ENCODE assay signal across 1 cellular context in the genomic region with DNA sequence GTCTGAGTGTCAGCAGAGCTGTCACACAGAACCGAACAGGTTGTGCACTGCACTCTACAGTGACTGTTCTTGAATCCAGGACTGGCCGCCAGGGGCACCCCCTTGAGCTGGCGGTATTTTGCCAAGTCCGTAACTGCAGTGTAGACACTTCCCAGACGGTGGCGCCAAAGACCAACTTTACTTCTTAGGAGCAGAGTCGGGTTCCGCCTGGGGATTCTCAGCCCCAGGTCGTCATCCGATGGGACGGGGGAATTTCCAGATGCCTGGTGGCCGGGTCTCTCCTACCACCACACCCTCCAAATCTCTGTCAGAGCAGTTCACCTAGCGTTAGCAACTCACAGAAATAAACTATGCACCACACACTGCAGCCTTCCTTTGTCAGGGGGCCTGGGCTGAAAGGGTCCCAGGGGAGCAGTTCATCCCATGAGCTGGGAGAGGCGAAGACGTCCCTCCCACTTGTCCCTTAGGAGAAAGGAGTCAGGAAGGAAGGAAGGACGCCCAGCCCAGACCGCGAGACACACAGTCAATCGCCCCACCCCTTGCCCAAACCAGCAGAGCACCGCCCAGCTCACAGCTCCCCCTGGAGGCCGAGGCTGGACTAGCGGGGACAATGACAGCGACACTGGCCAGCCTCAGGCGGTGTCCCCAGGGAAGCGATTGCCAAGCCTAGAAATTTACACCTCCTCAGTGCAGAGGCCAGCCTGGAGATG.
A peak's percentile ranks its signal among the peaks of the same experiment; 100 is the strongest.
TF ChIP-seq lines count a peak whose summit lies in the region.

No MANE protein-coding gene starts in this region.

TF ChIP-seq in K562, 482 proteins besides CTCF, POLR2A, EP300 and RAD21 (continued from another document and continues in another):
- TF ChIP-seq, protein P1, sequence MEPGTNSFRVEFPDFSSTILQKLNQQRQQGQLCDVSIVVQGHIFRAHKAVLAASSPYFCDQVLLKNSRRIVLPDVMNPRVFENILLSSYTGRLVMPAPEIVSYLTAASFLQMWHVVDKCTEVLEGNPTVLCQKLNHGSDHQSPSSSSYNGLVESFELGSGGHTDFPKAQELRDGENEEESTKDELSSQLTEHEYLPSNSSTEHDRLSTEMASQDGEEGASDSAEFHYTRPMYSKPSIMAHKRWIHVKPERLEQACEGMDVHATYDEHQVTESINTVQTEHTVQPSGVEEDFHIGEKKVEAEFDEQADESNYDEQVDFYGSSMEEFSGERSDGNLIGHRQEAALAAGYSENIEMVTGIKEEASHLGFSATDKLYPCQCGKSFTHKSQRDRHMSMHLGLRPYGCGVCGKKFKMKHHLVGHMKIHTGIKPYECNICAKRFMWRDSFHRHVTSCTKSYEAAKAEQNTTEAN (CRISPR knock-in tag; IDR thresholded peaks at IDR 0.05): no peak
- TF ChIP-seq SMARCA4 (IDR thresholded peaks at IDR 0.05) (peak; percentile 73; the same call in 1 of the 2 replicates), NCOA4 (IDR thresholded peaks at IDR 0.05; ENCODE audit: partially characterized antibody) (no peak), NFYB (IDR thresholded peaks at IDR 0.05; ENCODE audit: extremely low read depth, insufficient read length) (no peak), ZNF766 (CRISPR knock-in tag; conservative IDR thresholded peaks at IDR 0.05) (no peak), KLF10 (CRISPR knock-in tag; IDR thresholded peaks at IDR 0.05) (no peak), GATAD2A (IDR thresholded peaks at IDR 0.05) (no peak), RCOR1 (IDR thresholded peaks at IDR 0.05; ENCODE audit: borderline replicate concordance in 1 of 2, low read depth in 2 of 2, low read length in 2 of 2) (peak in 1 of 2 experiments; percentile 78; a peak in 2 of 4 replicates), PYGO2 (tag; IDR thresholded peaks at IDR 0.05) (no peak), SMARCC2 (IDR thresholded peaks at IDR 0.05; ENCODE audit: low read depth) (no peak), RB1 (IDR thresholded peaks at IDR 0.05; ENCODE audit: low read depth) (peak; percentile 84), SREBF1 (IDR thresholded peaks at IDR 0.05; ENCODE audit: borderline replicate concordance, low read depth, low read length) (no peak), ZNF75A (CRISPR knock-in tag; IDR thresholded peaks at IDR 0.05) (no peak), BRF1 (IDR thresholded peaks at IDR 0.05; ENCODE audit: borderline replicate concordance, extremely low read depth, insufficient read length) (no peak), ZNF408 (CRISPR knock-in tag; IDR thresholded peaks at IDR 0.05; ENCODE audit: low read depth) (no peak), HEY1 (CRISPR knock-in tag; IDR thresholded peaks at IDR 0.05; ENCODE audit: borderline replicate concordance) (peak; percentile 48; the same call in 1 of the 2 replicates), ZNF444 (CRISPR knock-in tag; IDR thresholded peaks at IDR 0.05) (no peak), SREBF2 (CRISPR knock-in tag; IDR thresholded peaks at IDR 0.05) (no peak), MXI1 (IDR thresholded peaks at IDR 0.05; ENCODE audit: low read depth, low read length) (peak; percentile 56; the same call in 1 of the 2 replicates), TAF1 (IDR thresholded peaks at IDR 0.05; ENCODE audit: control insufficient read depth, extremely low read depth, insufficient read depth, low read length, severe bottlenecking) (no peak), ZNF77 (CRISPR knock-in tag; IDR thresholded peaks at IDR 0.05) (no peak), WHSC1 (IDR thresholded peaks at IDR 0.05; ENCODE audit: low read length) (no peak), ZNF124 (CRISPR knock-in tag; IDR thresholded peaks at IDR 0.05) (no peak), ZKSCAN8 (CRISPR knock-in tag; IDR thresholded peaks at IDR 0.05) (no peak), ZNF79 (CRISPR knock-in tag; IDR thresholded peaks at IDR 0.05; ENCODE audit: low read depth) (no peak), ZNF274 (IDR thresholded peaks at IDR 0.05; ENCODE audit: borderline replicate concordance, low read depth, low read length) (no peak), HMG20B (CRISPR knock-in tag; IDR thresholded peaks at IDR 0.05) (no peak), HOXB6 (CRISPR knock-in tag; IDR thresholded peaks at IDR 0.05; ENCODE audit: borderline replicate concordance) (no peak), ZNF184 (CRISPR knock-in tag; IDR thresholded peaks at IDR 0.05) (no peak), SIN3B (IDR thresholded peaks at IDR 0.05; ENCODE audit: low read depth) (no peak; the same call in 1 of the 2 replicates), ZC3H8 (IDR thresholded peaks at IDR 0.05) (no peak), KAT8 (IDR thresholded peaks at IDR 0.05; ENCODE audit: low read depth) (no peak), RBM15 (IDR thresholded peaks at IDR 0.05; ENCODE audit: insufficient read depth, low read length) (no peak), ZSCAN29 (IDR thresholded peaks at IDR 0.05) (no peak), HLTF (IDR thresholded peaks at IDR 0.05) (no peak)
- TF ChIP-seq, protein P2, sequence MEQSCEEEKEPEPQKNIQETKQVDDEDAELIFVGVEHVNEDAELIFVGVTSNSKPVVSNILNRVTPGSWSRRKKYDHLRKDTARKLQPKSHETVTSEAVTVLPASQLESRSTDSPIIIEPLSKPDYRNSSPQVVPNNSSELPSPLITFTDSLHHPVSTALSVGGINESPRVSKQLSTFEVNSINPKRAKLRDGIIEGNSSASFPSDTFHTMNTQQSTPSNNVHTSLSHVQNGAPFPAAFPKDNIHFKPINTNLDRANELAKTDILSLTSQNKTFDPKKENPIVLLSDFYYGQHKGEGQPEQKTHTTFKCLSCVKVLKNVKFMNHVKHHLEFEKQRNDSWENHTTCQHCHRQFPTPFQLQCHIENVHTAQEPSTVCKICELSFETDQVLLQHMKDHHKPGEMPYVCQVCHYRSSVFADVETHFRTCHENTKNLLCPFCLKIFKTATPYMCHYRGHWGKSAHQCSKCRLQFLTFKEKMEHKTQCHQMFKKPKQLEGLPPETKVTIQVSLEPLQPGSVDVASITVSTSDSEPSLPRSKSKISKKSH (CRISPR knock-in tag; IDR thresholded peaks at IDR 0.05): no peak
- TF ChIP-seq, protein P3, sequence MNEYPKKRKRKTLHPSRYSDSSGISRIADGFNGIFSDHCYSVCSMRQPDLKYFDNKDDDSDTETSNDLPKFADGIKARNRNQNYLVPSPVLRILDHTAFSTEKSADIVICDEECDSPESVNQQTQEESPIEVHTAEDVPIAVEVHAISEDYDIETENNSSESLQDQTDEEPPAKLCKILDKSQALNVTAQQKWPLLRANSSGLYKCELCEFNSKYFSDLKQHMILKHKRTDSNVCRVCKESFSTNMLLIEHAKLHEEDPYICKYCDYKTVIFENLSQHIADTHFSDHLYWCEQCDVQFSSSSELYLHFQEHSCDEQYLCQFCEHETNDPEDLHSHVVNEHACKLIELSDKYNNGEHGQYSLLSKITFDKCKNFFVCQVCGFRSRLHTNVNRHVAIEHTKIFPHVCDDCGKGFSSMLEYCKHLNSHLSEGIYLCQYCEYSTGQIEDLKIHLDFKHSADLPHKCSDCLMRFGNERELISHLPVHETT (CRISPR knock-in tag; conservative IDR thresholded peaks at IDR 0.05 in 1 of 2, IDR thresholded peaks at IDR 0.05 in 1 of 2): no peak
- TF ChIP-seq, protein P4, sequence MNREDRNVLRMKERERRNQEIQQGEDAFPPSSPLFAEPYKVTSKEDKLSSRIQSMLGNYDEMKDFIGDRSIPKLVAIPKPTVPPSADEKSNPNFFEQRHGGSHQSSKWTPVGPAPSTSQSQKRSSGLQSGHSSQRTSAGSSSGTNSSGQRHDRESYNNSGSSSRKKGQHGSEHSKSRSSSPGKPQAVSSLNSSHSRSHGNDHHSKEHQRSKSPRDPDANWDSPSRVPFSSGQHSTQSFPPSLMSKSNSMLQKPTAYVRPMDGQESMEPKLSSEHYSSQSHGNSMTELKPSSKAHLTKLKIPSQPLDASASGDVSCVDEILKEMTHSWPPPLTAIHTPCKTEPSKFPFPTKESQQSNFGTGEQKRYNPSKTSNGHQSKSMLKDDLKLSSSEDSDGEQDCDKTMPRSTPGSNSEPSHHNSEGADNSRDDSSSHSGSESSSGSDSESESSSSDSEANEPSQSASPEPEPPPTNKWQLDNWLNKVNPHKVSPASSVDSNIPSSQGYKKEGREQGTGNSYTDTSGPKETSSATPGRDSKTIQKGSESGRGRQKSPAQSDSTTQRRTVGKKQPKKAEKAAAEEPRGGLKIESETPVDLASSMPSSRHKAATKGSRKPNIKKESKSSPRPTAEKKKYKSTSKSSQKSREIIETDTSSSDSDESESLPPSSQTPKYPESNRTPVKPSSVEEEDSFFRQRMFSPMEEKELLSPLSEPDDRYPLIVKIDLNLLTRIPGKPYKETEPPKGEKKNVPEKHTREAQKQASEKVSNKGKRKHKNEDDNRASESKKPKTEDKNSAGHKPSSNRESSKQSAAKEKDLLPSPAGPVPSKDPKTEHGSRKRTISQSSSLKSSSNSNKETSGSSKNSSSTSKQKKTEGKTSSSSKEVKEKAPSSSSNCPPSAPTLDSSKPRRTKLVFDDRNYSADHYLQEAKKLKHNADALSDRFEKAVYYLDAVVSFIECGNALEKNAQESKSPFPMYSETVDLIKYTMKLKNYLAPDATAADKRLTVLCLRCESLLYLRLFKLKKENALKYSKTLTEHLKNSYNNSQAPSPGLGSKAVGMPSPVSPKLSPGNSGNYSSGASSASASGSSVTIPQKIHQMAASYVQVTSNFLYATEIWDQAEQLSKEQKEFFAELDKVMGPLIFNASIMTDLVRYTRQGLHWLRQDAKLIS (CRISPR knock-in tag; IDR thresholded peaks at IDR 0.05): 0 out of 2 replicates have a peak, but pooled peaks have one; percentile 38
- TF ChIP-seq, protein P5, sequence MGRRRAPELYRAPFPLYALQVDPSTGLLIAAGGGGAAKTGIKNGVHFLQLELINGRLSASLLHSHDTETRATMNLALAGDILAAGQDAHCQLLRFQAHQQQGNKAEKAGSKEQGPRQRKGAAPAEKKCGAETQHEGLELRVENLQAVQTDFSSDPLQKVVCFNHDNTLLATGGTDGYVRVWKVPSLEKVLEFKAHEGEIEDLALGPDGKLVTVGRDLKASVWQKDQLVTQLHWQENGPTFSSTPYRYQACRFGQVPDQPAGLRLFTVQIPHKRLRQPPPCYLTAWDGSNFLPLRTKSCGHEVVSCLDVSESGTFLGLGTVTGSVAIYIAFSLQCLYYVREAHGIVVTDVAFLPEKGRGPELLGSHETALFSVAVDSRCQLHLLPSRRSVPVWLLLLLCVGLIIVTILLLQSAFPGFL (CRISPR knock-in tag; IDR thresholded peaks at IDR 0.05): peak; percentile 49
- TF ChIP-seq, protein P6, sequence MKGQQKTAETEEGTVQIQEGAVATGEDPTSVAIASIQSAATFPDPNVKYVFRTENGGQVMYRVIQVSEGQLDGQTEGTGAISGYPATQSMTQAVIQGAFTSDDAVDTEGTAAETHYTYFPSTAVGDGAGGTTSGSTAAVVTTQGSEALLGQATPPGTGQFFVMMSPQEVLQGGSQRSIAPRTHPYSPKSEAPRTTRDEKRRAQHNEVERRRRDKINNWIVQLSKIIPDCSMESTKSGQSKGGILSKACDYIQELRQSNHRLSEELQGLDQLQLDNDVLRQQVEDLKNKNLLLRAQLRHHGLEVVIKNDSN (CRISPR knock-in tag; IDR thresholded peaks at IDR 0.05): no peak
- TF ChIP-seq, protein P7, sequence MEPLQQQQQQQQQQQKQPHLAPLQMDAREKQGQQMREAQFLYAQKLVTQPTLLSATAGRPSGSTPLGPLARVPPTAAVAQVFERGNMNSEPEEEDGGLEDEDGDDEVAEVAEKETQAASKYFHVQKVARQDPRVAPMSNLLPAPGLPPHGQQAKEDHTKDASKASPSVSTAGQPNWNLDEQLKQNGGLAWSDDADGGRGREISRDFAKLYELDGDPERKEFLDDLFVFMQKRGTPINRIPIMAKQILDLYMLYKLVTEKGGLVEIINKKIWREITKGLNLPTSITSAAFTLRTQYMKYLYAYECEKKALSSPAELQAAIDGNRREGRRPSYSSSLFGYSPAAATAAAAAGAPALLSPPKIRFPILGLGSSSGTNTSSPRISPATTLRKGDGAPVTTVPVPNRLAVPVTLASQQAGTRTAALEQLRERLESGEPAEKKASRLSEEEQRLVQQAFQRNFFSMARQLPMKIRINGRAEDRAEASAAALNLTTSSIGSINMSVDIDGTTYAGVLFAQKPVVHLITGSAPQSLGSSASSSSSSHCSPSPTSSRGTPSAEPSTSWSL (CRISPR knock-in tag; IDR thresholded peaks at IDR 0.05; ENCODE audit: borderline replicate concordance): no peak
- TF ChIP-seq, protein P8, sequence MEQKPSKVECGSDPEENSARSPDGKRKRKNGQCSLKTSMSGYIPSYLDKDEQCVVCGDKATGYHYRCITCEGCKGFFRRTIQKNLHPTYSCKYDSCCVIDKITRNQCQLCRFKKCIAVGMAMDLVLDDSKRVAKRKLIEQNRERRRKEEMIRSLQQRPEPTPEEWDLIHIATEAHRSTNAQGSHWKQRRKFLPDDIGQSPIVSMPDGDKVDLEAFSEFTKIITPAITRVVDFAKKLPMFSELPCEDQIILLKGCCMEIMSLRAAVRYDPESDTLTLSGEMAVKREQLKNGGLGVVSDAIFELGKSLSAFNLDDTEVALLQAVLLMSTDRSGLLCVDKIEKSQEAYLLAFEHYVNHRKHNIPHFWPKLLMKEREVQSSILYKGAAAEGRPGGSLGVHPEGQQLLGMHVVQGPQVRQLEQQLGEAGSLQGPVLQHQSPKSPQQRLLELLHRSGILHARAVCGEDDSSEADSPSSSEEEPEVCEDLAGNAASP (IDR thresholded peaks at IDR 0.05): no peak
- TF ChIP-seq, protein P9, sequence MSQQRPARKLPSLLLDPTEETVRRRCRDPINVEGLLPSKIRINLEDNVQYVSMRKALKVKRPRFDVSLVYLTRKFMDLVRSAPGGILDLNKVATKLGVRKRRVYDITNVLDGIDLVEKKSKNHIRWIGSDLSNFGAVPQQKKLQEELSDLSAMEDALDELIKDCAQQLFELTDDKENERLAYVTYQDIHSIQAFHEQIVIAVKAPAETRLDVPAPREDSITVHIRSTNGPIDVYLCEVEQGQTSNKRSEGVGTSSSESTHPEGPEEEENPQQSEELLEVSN (IDR thresholded peaks at IDR 0.05; ENCODE audit: borderline replicate concordance in 1 of 2, extremely low read depth in 1 of 2, insufficient read depth in 1 of 2, insufficient read length in 1 of 2, low read depth in 1 of 2, low read length in 1 of 2, poor library complexity in 1 of 2, severe bottlenecking in 1 of 2): no peak
- TF ChIP-seq, protein P10, sequence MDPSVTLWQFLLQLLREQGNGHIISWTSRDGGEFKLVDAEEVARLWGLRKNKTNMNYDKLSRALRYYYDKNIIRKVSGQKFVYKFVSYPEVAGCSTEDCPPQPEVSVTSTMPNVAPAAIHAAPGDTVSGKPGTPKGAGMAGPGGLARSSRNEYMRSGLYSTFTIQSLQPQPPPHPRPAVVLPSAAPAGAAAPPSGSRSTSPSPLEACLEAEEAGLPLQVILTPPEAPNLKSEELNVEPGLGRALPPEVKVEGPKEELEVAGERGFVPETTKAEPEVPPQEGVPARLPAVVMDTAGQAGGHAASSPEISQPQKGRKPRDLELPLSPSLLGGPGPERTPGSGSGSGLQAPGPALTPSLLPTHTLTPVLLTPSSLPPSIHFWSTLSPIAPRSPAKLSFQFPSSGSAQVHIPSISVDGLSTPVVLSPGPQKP (CRISPR knock-in tag; IDR thresholded peaks at IDR 0.05): no peak
- TF ChIP-seq, protein P11, sequence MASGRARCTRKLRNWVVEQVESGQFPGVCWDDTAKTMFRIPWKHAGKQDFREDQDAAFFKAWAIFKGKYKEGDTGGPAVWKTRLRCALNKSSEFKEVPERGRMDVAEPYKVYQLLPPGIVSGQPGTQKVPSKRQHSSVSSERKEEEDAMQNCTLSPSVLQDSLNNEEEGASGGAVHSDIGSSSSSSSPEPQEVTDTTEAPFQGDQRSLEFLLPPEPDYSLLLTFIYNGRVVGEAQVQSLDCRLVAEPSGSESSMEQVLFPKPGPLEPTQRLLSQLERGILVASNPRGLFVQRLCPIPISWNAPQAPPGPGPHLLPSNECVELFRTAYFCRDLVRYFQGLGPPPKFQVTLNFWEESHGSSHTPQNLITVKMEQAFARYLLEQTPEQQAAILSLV (tag; IDR thresholded peaks at IDR 0.05): no peak
